ENCODE assay signal across 8 cellular contexts in genomic region chr6:50816115-50816675, GRCh38. TPM values are rescaled to one million over a fixed set of nuclear protein-coding genes. Genes with fewer than 3 reads are reported as not detected.
DNase-seq lines count a peak whose midpoint lies in the region; ATAC-seq, FAIRE-seq and TF ChIP-seq lines count a peak whose summit lies in the region.

No MANE protein-coding gene starts in this region.

- no peaks in the 10 kb centered on the region for H3K9me3 ChIP-seq in A549

- TF ChIP-seq RAD21 in A549 (conservative IDR thresholded peaks at IDR 0.05 in 1 of 2, IDR thresholded peaks at IDR 0.05 in 1 of 2), result peak; percentile 75 to 76

- TF ChIP-seq EP300 in A549 (IDR thresholded peaks at IDR 0.05), result no peak

- TF ChIP-seq CTCF in A549 (IDR thresholded peaks at IDR 0.05), result peak; percentile 57
- peak; percentile 71 for TF ChIP-seq CTCF in bronchial epithelial cell (IDR thresholded peaks at IDR 0.05; ENCODE audit: insufficient read depth, low read length, severe bottlenecking)

- H3K27me3 ChIP-seq in bronchial epithelial cell (ENCODE audit: control insufficient read depth, insufficient read depth, low read length), result peaks cover 28% of the 10 kb centered on the region

- H3K36me3 ChIP-seq in bronchial epithelial cell (ENCODE audit: control insufficient read depth, insufficient read depth, low read length), result no peaks in the 10 kb centered on the region

- CTCF ChIA-PET in A549 (lab: Yijun Ruan, JAX), result interaction anchor here (0.7 to 1.5 kb wide), 12 partner anchors 12 to 1208 kb away, joined by 3 to 6 read pairs (median 3); no protein-coding TSS in a partner anchor

- no peak overlapping the region for H3K27ac ChIP-seq in A549

- peak overlapping the region; percentile 54 for H3K4me3 ChIP-seq in A549
- peak overlapping the region; percentile 47 for H3K4me3 ChIP-seq in bronchial epithelial cell (ENCODE audit: low read depth, low read length)

- H3K4me1 ChIP-seq in A549, result no peaks in the 10 kb centered on the region

- ATAC-seq in A549 (peak; percentile 78 to 84; a peak in 5 of 6 replicates), HG02852 (IDR thresholded peaks at IDR 0.05; ENCODE audit: unreplicated experiment) (peak; percentile 74)

- peak overlapping the region; percentile 73 for H3K4me2 ChIP-seq in A549

- TF ChIP-seq POLR2A in A549 (IDR thresholded peaks at IDR 0.05; ENCODE audit: low read length) (no peak), GM12892 (IDR thresholded peaks at IDR 0.05; ENCODE audit: low read depth, low read length) (no peak)

- no peak for FAIRE-seq in A549 (lab: Jason Lieb, UNC)
- FAIRE-seq in GM12892 (lab: Jason Lieb, UNC), result peak; percentile 71
- FAIRE-seq in bronchial epithelial cell (lab: Jason Lieb, UNC), result no peak

- DNase-seq in A549 (ENCODE audit: low read depth in 1 of 2, low spot score in 1 of 2) (peak; percentile 16 to 55), GM12892 (ENCODE audit: insufficient read length) (no peak), NCI-H1417 (lab: John Stamatoyannopoulos, UW) (peak; percentile 76 to 93 (median 88)), T1000 (lab: John Stamatoyannopoulos, UW) (peak; percentile 54), bronchial epithelial cell (ENCODE audit: low read depth) (peak; percentile 74), islet precursor cell (peak; percentile 79)
- peak; percentile 47 for DNase-seq in stimulated activated CD4-positive, alpha-beta T cell treated with anti-CD3 and anti-CD28 coated beads, Interleukin-12 subunit alpha, Interleukin-12 subunit beta, amount 100 ng/mL, for 4 hours

- under 1% methylated on average over 14 of the region's 14 CpGs for WGBS in A549 (ENCODE audit: missing lambda C conversion rate)

- POLR2A ChIA-PET in A549 (lab: Yijun Ruan, JAX), result no interaction called here

TF ChIP-seq in A549, 52 proteins besides CTCF, POLR2A, EP300 and RAD21:
- TF ChIP-seq EHMT2 (IDR thresholded peaks at IDR 0.05; ENCODE audit: low read depth), result no peak
- peak; percentile 63 for TF ChIP-seq SMC3 (IDR thresholded peaks at IDR 0.05)

RNA-seq across cellular contexts. Expression of gene TFAP2B, which starts 2.5 kb away (rescaled TPM):
- polyA plus RNA-seq in A549 (2011; rRNA removed) (not detected in 2 replicates), A549 (2017; fragmentation: RNase III; extraction: RNeasy Plus Mini Kit Qiagen cat#74134 plus additional on column Dnase treatment) (not detected in 3 replicates)
- not detected in 2 replicates for polyA plus RNA-seq in A549 (2012; cell fraction: cytosol; rRNA removed)
- not detected in 2 replicates for polyA plus RNA-seq in A549 (2012; cell fraction: nucleus; rRNA removed)
- polyA minus RNA-seq in A549 (2011; rRNA and poly(A)+ RNA removed), result not detected in 2 replicates
- not detected for polyA plus RNA-seq in GM12892 (2012; ENCODE audit: missing spikeins)
- total RNA-seq in bronchial epithelial cell, result not detected in 2 replicates
